ENCODE assay signal across 8 cellular contexts in the genomic region with DNA sequence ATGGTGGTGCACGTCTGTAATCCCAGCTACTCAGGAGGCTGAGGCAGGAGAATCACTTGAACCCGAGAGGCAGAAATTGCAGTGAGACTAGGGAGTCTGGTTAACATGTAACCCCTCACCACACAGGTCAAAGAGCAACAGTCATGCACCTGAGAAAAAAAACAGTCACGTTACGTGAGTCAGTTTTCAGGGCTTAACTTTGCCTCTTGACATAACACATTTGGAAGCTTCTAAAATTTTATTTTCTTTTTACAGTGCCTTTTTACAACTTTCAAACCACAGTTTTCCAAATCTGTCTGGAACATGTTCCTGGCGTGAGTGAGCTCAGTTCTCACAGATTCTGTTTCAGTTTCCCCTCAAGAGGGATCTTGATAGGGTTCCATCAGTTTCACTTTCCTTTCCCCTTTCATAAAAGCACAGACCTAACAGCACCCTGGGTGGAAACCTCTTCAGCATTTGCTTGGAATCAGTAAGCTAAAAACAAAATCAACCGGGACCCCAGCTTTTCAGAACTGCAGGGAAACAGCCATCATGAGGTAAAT. TPM values are rescaled to one million over a fixed set of nuclear protein-coding genes. Genes with fewer than 3 reads are reported as not detected.
DNase-seq lines count a peak whose midpoint lies in the region; ATAC-seq, FAIRE-seq and TF ChIP-seq lines count a peak whose summit lies in the region.

No MANE protein-coding gene starts in this region.

- peak overlapping the region; percentile 54 for H3K27ac ChIP-seq in naive thymus-derived CD4-positive, alpha-beta T cell (ENCODE audit: low read depth, low read length)

- peak overlapping the region; percentile 71 for H3K27ac Mint-ChIP-seq in T-helper 1 cell treated with Interleukin-12 subunit alpha and Interleukin-12 subunit beta and Interleukin-4 antibody, amounts not matched to agents 30 μg/mL and 1 μg/mL, for 36 hours
- H3K27ac Mint-ChIP-seq in endothelial cell (ENCODE audit: unreplicated experiment), result peak overlapping the region; percentile 90
- peak overlapping the region; percentile 86 to 98 (median 94) for H3K27ac Mint-ChIP-seq in naive thymus-derived CD4-positive, alpha-beta T cell

- H3K4me3 ChIP-seq in naive thymus-derived CD4-positive, alpha-beta T cell (ENCODE audit: low read length), result peak overlapping the region; percentile 63

- no peaks in the 10 kb centered on the region for H3K27me3 ChIP-seq in naive thymus-derived CD4-positive, alpha-beta T cell (ENCODE audit: control insufficient read depth in 2 of 2, insufficient read depth in 2 of 2, low read length in 2 of 2)

- peak overlapping the region; percentile 80 for H3K4me3 Mint-ChIP-seq in T-helper 1 cell treated with Interleukin-12 subunit alpha and Interleukin-12 subunit beta and Interleukin-4 antibody, amounts not matched to agents 30 μg/mL and 1 μg/mL, for 36 hours
- H3K4me3 Mint-ChIP-seq in endothelial cell (ENCODE audit: unreplicated experiment), result peak overlapping the region; percentile 65
- H3K4me3 Mint-ChIP-seq in naive thymus-derived CD4-positive, alpha-beta T cell, result peak overlapping the region; percentile 73 to 94 (median 78)

- H3K36me3 Mint-ChIP-seq in T-helper 1 cell treated with Interleukin-12 subunit alpha and Interleukin-12 subunit beta and Interleukin-4 antibody, amounts not matched to agents 30 μg/mL and 1 μg/mL, for 36 hours (ENCODE audit: low read depth), result peaks cover 10% of the 10 kb centered on the region
- no peaks in the 10 kb centered on the region for H3K36me3 Mint-ChIP-seq in endothelial cell (ENCODE audit: low read depth, unreplicated experiment)
- H3K36me3 Mint-ChIP-seq in naive thymus-derived CD4-positive, alpha-beta T cell, result peaks cover 0 to 37% (median 3%) of the 10 kb centered on the region in 5 donors

- H3K9me3 ChIP-seq in naive thymus-derived CD4-positive, alpha-beta T cell (ENCODE audit: control insufficient read depth in 2 of 3, low read length in 3 of 3), result no peaks in the 10 kb centered on the region

- no peaks in the 10 kb centered on the region for H3K9me3 Mint-ChIP-seq in T-helper 1 cell treated with Interleukin-12 subunit alpha and Interleukin-12 subunit beta and Interleukin-4 antibody, amounts not matched to agents 30 μg/mL and 1 μg/mL, for 36 hours
- no peaks in the 10 kb centered on the region for H3K9me3 Mint-ChIP-seq in endothelial cell (ENCODE audit: unreplicated experiment)
- H3K9me3 Mint-ChIP-seq in naive thymus-derived CD4-positive, alpha-beta T cell, result no peaks in the 10 kb centered on the region

- POLR2A ChIA-PET in naive thymus-derived CD4-positive, alpha-beta T cell (lab: Charles Lee), result interaction anchor here (0.6 to 1.7 kb wide), 3 partner anchors 60 to 1969 kb away, joined by 3 to 11 read pairs (median 5); partner anchors contain the start of genes IFIT1 and LIPA

- DNase-seq in AG08395 (ENCODE audit: low spot score) (peak; percentile 58), endothelial cell (ENCODE audit: low spot score) (no peak), frontal cortex (ENCODE audit: low spot score in 2 of 2) (no peak), NCI-H1417 treated with DMSO at 0.1 percent for 48 hours (lab: John Stamatoyannopoulos, UW) (no peak)
- peak in 7 of 9 donors; percentile 45 to 71 (median 59) for DNase-seq in naive thymus-derived CD4-positive, alpha-beta T cell

- H3K4me1 ChIP-seq in naive thymus-derived CD4-positive, alpha-beta T cell (ENCODE audit: control insufficient read depth in 2 of 2, insufficient read depth in 2 of 2, low read length in 2 of 2), result peaks cover 36 to 49% of the 10 kb centered on the region in 2 donors

- CTCF ChIA-PET in naive thymus-derived CD4-positive, alpha-beta T cell (lab: Charles Lee), result interaction anchor here (0.8 to 2.1 kb wide), 2 partner anchors 37 to 108 kb away, joined by 3 to 6 read pairs; no protein-coding TSS in a partner anchor

- peaks cover 52% of the 10 kb centered on the region for H3K27me3 Mint-ChIP-seq in T-helper 1 cell treated with Interleukin-12 subunit alpha and Interleukin-12 subunit beta and Interleukin-4 antibody, amounts not matched to agents 30 μg/mL and 1 μg/mL, for 36 hours (ENCODE audit: low read depth)
- H3K27me3 Mint-ChIP-seq in endothelial cell (ENCODE audit: unreplicated experiment), result peaks cover 4% of the 10 kb centered on the region
- peaks cover 0 to 26% (median 0%) of the 10 kb centered on the region in 5 donors for H3K27me3 Mint-ChIP-seq in naive thymus-derived CD4-positive, alpha-beta T cell

- peaks cover 61% of the 10 kb centered on the region for H3K4me1 Mint-ChIP-seq in T-helper 1 cell treated with Interleukin-12 subunit alpha and Interleukin-12 subunit beta and Interleukin-4 antibody, amounts not matched to agents 30 μg/mL and 1 μg/mL, for 36 hours (ENCODE audit: low read depth)
- H3K4me1 Mint-ChIP-seq in endothelial cell (ENCODE audit: unreplicated experiment), result peaks cover 63% of the 10 kb centered on the region
- H3K4me1 Mint-ChIP-seq in naive thymus-derived CD4-positive, alpha-beta T cell, result peaks cover 36 to 91% (median 84%) of the 10 kb centered on the region in 7 donors

- intact Hi-C loops in naive thymus-derived CD4-positive, alpha-beta T cell (cut with micrococcal nuclease), result loop anchor here in 1 of 2 donors (1.0 kb wide), 2 partner anchors 30 to 82 kb away; partner anchors contain the start of genes IFIT2 and IFIT5

- ATAC-seq in GM18870 (IDR thresholded peaks at IDR 0.05; ENCODE audit: unreplicated experiment) (peak; percentile 45), HG03159 (IDR thresholded peaks at IDR 0.05; ENCODE audit: unreplicated experiment) (peak; percentile 44)
- ATAC-seq in naive thymus-derived CD4-positive, alpha-beta T cell, result peak; percentile 41

- no peak for FAIRE-seq in frontal cortex (lab: Jason Lieb, UNC)

- TF ChIP-seq CTCF in endothelial cell (IDR thresholded peaks at IDR 0.05; ENCODE audit: unreplicated experiment), result no peak

- H3K36me3 ChIP-seq in naive thymus-derived CD4-positive, alpha-beta T cell (ENCODE audit: control insufficient read depth in 2 of 3, insufficient read depth in 3 of 3, low read length in 3 of 3), result no peaks in the 10 kb centered on the region

RNA-seq across cellular contexts. Expression of gene IFIT3, which starts 4.4 kb away (rescaled TPM):
- 16.8 TPM for total RNA-seq in endothelial cell (ENCODE audit: unreplicated experiment)
- total RNA-seq in naive thymus-derived CD4-positive, alpha-beta T cell, result 10 to 100 TPM in 1 of 5 experiments, 1 to 10 TPM in 4; 1.8 to 22.3 (median 3.2) TPM
- 10 to 100 TPM in 1 of 2 donors, 1 to 10 TPM in 1; 4.1 to 13.1 TPM for polyA plus RNA-seq in naive thymus-derived CD4-positive, alpha-beta T cell
- 6.5 TPM for total RNA-seq in frontal cortex

RNA-seq across cellular contexts. Expression of gene IFIT2, which starts 30.3 kb away (rescaled TPM):
- total RNA-seq in endothelial cell (ENCODE audit: unreplicated experiment) (0.80 TPM), frontal cortex (3.3 TPM)
- total RNA-seq in naive thymus-derived CD4-positive, alpha-beta T cell, result 10 to 100 TPM in 1 of 5 experiments, 1 to 10 TPM in 4; 6.0 to 16.4 (median 8.4) TPM
- 1 to 10 TPM; 4.4 to 9.9 TPM for polyA plus RNA-seq in naive thymus-derived CD4-positive, alpha-beta T cell

RNA-seq across cellular contexts. Expression of gene IFIT1B, which starts 45.7 kb away (rescaled TPM):
- total RNA-seq in endothelial cell (ENCODE audit: unreplicated experiment) (not detected), frontal cortex (0.41 TPM)
- total RNA-seq in naive thymus-derived CD4-positive, alpha-beta T cell, result not detected
- polyA plus RNA-seq in naive thymus-derived CD4-positive, alpha-beta T cell, result under 1 TPM in 1 of 2 donors, not detected in 1; 0.44 TPM

Comparison
In these comparisons a context has a peak if more than half of its experiments do, and no peak if none do; other contexts are left out.
1. DNase-seq: peak in AG08395 (single experiment) and naive thymus-derived CD4-positive, alpha-beta T cell (7 of 9); none in endothelial cell (single experiment), frontal cortex (0 of 2) and NCI-H1417 treated with DMSO at 0.1 percent for 48 hours (single experiment).
2. Peak in every context shown above with its lines, with median percentiles within 50 percentile points of each other: ATAC-seq, H3K27ac Mint-ChIP-seq and H3K4me3 Mint-ChIP-seq.